Comparison of ENCODE assay signal across 10 cellular contexts in genomic region chr12:45354399-45354798, GRCh38.
DNase-seq lines count a peak whose midpoint lies in the region; ATAC-seq, FAIRE-seq and TF ChIP-seq lines count a peak whose summit lies in the region.
"Had no signal": no experiment of that assay in that cellular context is flagged by ENCODE, and none has a peak within 500 bp of the region (broad histone marks: within the 10 kb centered on the region; RNA-seq: fewer than 3 reads in every experiment).

No MANE protein-coding gene starts in this region.

- peak overlapping the region; percentile 5 for H3K27ac Mint-ChIP-seq in activated naive CD4-positive, alpha-beta T cell treated with anti-CD3 and anti-CD28 coated beads, Interleukin-2, amount 10 ng/mL, durations not matched to agents 7 days and 5 days

- no peak overlapping the region for H3K4me3 Mint-ChIP-seq in activated naive CD4-positive, alpha-beta T cell treated with anti-CD3 and anti-CD28 coated beads, Interleukin-2, amount 10 ng/mL, durations not matched to agents 7 days and 5 days

- TF ChIP-seq CTCF in KMS-11 (conservative IDR thresholded peaks at IDR 0.05; ENCODE audit: low read depth, low read length): no peak
- TF ChIP-seq CTCF in gastrocnemius medialis (IDR thresholded peaks at IDR 0.05 in 4 of 5, conservative IDR thresholded peaks at IDR 0.05 in 1 of 5): no peak

- in situ Hi-C loops in gastrocnemius medialis (cut with MboI; ENCODE audit: low sequenced_read_pairs in 4 of 4): no loop called here

- H3K4me1 Mint-ChIP-seq in activated naive CD4-positive, alpha-beta T cell treated with anti-CD3 and anti-CD28 coated beads, Interleukin-2, amount 10 ng/mL, durations not matched to agents 7 days and 5 days: peaks cover 12% of the 10 kb centered on the region

- H3K4me2 ChIP-seq in KMS-11: peak overlapping the region; percentile 10; the same call in 1 of the 2 replicates

- H3K27me3 ChIP-seq in KMS-11 (ENCODE audit: insufficient read depth, low read depth) (no peaks in the 10 kb centered on the region), gastrocnemius medialis (no peaks in the 10 kb centered on the region)

- no peaks in the 10 kb centered on the region for H3K27me3 Mint-ChIP-seq in activated naive CD4-positive, alpha-beta T cell treated with anti-CD3 and anti-CD28 coated beads, Interleukin-2, amount 10 ng/mL, durations not matched to agents 7 days and 5 days

- no peak overlapping the region for H2AFZ ChIP-seq in KMS-11 (ENCODE audit: low read depth)

- H3K27ac ChIP-seq in KMS-11 (peak overlapping the region; percentile 5; the same call in 1 of the 2 replicates), gastrocnemius medialis (peak overlapping the region; percentile 36 to 63 (median 44))

- intact Hi-C loops in gastrocnemius medialis (cut with DNase I; ENCODE audit: low total_unique reads): no loop called here

- no peaks in the 10 kb centered on the region for H3K9me3 ChIP-seq in gastrocnemius medialis

- H3K4me1 ChIP-seq in KMS-11 (ENCODE audit: low read depth, poor library complexity, severe bottlenecking) (peaks cover 17% of the 10 kb centered on the region), gastrocnemius medialis (peaks cover 22 to 34% of the 10 kb centered on the region in 2 donors)

- H3K79me2 ChIP-seq in KMS-11 (ENCODE audit: insufficient read depth, low read depth): no peaks in the 10 kb centered on the region

- H3K9me3 Mint-ChIP-seq in activated naive CD4-positive, alpha-beta T cell treated with anti-CD3 and anti-CD28 coated beads, Interleukin-2, amount 10 ng/mL, durations not matched to agents 7 days and 5 days: peaks cover 8% of the 10 kb centered on the region

- ATAC-seq in HG02588 (IDR thresholded peaks at IDR 0.05; ENCODE audit: unreplicated experiment) (peak; percentile 79), gastrocnemius medialis (no peak)

- no peak for TF ChIP-seq POLR2A in gastrocnemius medialis (IDR thresholded peaks at IDR 0.05)

- H3K4me3 ChIP-seq in KMS-11 (IDR thresholded peaks at IDR 0.05; ENCODE audit: insufficient read depth, low read depth, low read length): no peak overlapping the region
- H3K4me3 ChIP-seq in gastrocnemius medialis: no peak overlapping the region

- CTCF ChIA-PET in activated naive CD4-positive, alpha-beta T cell treated with anti-CD3 and anti-CD28 coated beads, Interleukin-2, amount 10 ng/mL, durations not matched to agents 7 days and 5 days (lab: Charles Lee): interaction anchor here (1.1 kb wide), 1 partner anchor 181 kb away, joined by 3 read pairs; no protein-coding TSS in a partner anchor

- DNase-seq in activated naive CD4-positive, alpha-beta T cell treated with anti-CD3 and anti-CD28 coated beads, Interleukin-2, amount 10 ng/mL, durations not matched to agents 7 days and 5 days: no peak
- no peak for DNase-seq in activated naive CD4-positive, alpha-beta T cell treated with Interleukin-2 at 50 U/mL for 16 hours
- DNase-seq in gastrocnemius medialis (no peak), SKM-1 (lab: John Stamatoyannopoulos, UW; ENCODE audit: unreplicated experiment) (no peak), cerebellum (ENCODE audit: low spot score) (no peak), HTR-8/SVneo (ENCODE audit: insufficient read length, low spot score) (no peak)
- DNase-seq: nucleus accumbens had no signal

- H3K36me3 ChIP-seq in KMS-11 (ENCODE audit: insufficient read depth) (no peaks in the 10 kb centered on the region), gastrocnemius medialis (peaks cover 3 to 56% of the 10 kb centered on the region in 2 donors)

- no peak for FAIRE-seq in HTR-8/SVneo (lab: Jason Lieb, UNC)
- FAIRE-seq: TTC549 had no signal

- H3K36me3 Mint-ChIP-seq in activated naive CD4-positive, alpha-beta T cell treated with anti-CD3 and anti-CD28 coated beads, Interleukin-2, amount 10 ng/mL, durations not matched to agents 7 days and 5 days: peaks cover 53% of the 10 kb centered on the region

- no peak overlapping the region for H3K9ac ChIP-seq in KMS-11

- H4K20me1 ChIP-seq in KMS-11 (ENCODE audit: insufficient read depth): no peaks in the 10 kb centered on the region
